Comparison of ENCODE assay signal across 19 cellular contexts in genomic region chr5:5487961-5488360, GRCh38.
"Had no signal": no experiment of that assay in that cellular context is flagged by ENCODE, and none has a peak within 500 bp of the region (broad histone marks: within the 10 kb centered on the region; RNA-seq: fewer than 3 reads in every experiment).

No MANE protein-coding gene starts in this region.

- H3K4me3 ChIP-seq: body of pancreas, neural progenitor cell, SJSA1, stomach, transverse colon had no signal

- H3K36me3 ChIP-seq: neural progenitor cell had no signal

- ATAC-seq: activated CD8-positive, alpha-beta memory T cell treated with anti-CD3 and anti-CD28 coated beads, Interleukin-2, amount 10 ng/mL, durations not matched to agents 7 days and 5 days; body of pancreas had no signal

- H3K27me3 Mint-ChIP-seq: activated B cell treated with CpG ODN at 0.5 μM for 24 hours; activated CD4-positive, alpha-beta memory T cell treated with anti-CD3 and anti-CD28 coated beads for 36 hours; activated CD8-positive, alpha-beta memory T cell treated with anti-CD3 and anti-CD28 coated beads, Interleukin-2, amount 10 ng/mL, durations not matched to agents 7 days and 5 days; memory B cell; naive B cell had no signal

- DNase-seq: activated B cell treated with CpG ODN at 0.5 μM for 24 hours; activated CD4-positive, alpha-beta memory T cell treated with anti-CD3 and anti-CD28 coated beads for 36 hours; activated CD4-positive, alpha-beta T cell treated with anti-CD3 and anti-CD28 coated beads for 4 hours; activated CD8-positive, alpha-beta memory T cell treated with anti-CD3 and anti-CD28 coated beads, Interleukin-2, amount 10 ng/mL, durations not matched to agents 7 days and 5 days; activated naive CD4-positive, alpha-beta T cell treated with Interleukin-2 at 50 U/mL for 16 hours; activated T-cell treated with anti-CD3 and anti-CD28 coated beads for 4 hours; body of pancreas; effector CD8-positive, alpha-beta T cell; hypothalamus; naive B cell; stimulated activated CD4-positive, alpha-beta T cell treated with anti-CD3 and anti-CD28 coated beads, Interleukin-4, amount 100 ng/mL, for 24 hours; stomach; T1000; transverse colon had no signal

- H3K4me1 ChIP-seq: body of pancreas, neural progenitor cell, SJSA1 had no signal

- H3K9ac ChIP-seq: neural progenitor cell had no signal

- H3K27ac Mint-ChIP-seq: activated B cell treated with CpG ODN at 0.5 μM for 24 hours; activated CD4-positive, alpha-beta memory T cell treated with anti-CD3 and anti-CD28 coated beads for 36 hours; activated CD8-positive, alpha-beta memory T cell treated with anti-CD3 and anti-CD28 coated beads, Interleukin-2, amount 10 ng/mL, durations not matched to agents 7 days and 5 days; dendritic cell treated with granulocyte-macrophage colony-stimulating factor and Interleukin-4, amounts not matched to agents 40 ng/mL and 50 ng/mL, for 4 days; memory B cell; naive B cell; neural progenitor cell; progenitor cell of endocrine pancreas had no signal

- H2AFZ ChIP-seq: neural progenitor cell had no signal

- H3K4me3 Mint-ChIP-seq: activated B cell treated with CpG ODN at 0.5 μM for 24 hours; activated CD4-positive, alpha-beta memory T cell treated with anti-CD3 and anti-CD28 coated beads for 36 hours; activated CD8-positive, alpha-beta memory T cell treated with anti-CD3 and anti-CD28 coated beads, Interleukin-2, amount 10 ng/mL, durations not matched to agents 7 days and 5 days; dendritic cell treated with granulocyte-macrophage colony-stimulating factor and Interleukin-4, amounts not matched to agents 40 ng/mL and 50 ng/mL, for 4 days; memory B cell; neural progenitor cell had no signal

- H3K27me3 ChIP-seq: body of pancreas, SJSA1, stomach, transverse colon had no signal

- H3K4me2 ChIP-seq: neural progenitor cell had no signal

- H3K27ac ChIP-seq: body of pancreas, neural progenitor cell, SJSA1, stomach, transverse colon had no signal

- H3K9me3 Mint-ChIP-seq: activated B cell treated with CpG ODN at 0.5 μM for 24 hours; activated CD4-positive, alpha-beta memory T cell treated with anti-CD3 and anti-CD28 coated beads for 36 hours; dendritic cell treated with granulocyte-macrophage colony-stimulating factor and Interleukin-4, amounts not matched to agents 40 ng/mL and 50 ng/mL, for 4 days; memory B cell; naive B cell; neural progenitor cell had no signal

- H3K9me3 ChIP-seq: body of pancreas, SJSA1, stomach, transverse colon had no signal
